16 cellular contexts compared by ENCODE assay signal in the genomic region with DNA sequence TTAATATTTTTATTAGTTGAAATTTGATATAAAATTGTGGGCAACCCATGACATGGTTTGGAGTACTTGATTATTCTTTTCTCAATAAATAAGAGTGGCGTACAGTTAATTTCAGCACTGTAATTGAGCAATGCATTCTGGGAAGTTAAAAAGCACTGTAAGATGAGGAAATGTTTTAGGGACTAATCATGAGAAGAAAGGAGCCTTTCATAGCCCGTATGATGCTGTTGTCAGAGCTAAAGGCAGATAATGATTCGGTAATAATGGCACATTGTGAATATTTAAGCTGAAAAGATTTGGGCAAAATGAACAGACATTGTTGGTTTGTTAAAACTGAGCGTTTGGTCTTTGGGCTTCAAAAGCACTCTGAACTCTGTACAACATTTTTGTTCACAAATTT.
A peak's percentile ranks its signal among the peaks of the same experiment; 100 is the strongest.
DNase-seq lines count a peak whose midpoint lies in the region; ATAC-seq lines count a peak whose summit lies in the region.
"Had no signal": no experiment of that assay in that cellular context is flagged by ENCODE, and none has a peak within 500 bp of the region (broad histone marks: within the 10 kb centered on the region; RNA-seq: fewer than 3 reads in every experiment).

No MANE protein-coding gene starts in this region.

- no peaks in the 10 kb centered on the region for H3K9me2 ChIP-seq in GM23248 (ENCODE audit: insufficient read depth)

- 10 to 20% methylated on average over 4 of the region's 4 CpGs for WGBS in GM23248 (ENCODE audit: low coverage in 1 of 2, low lambda C conversion rate in 2 of 2, missing lambda C conversion rate in 2 of 2), 2 experiments

- no peaks in the 10 kb centered on the region for H3F3A ChIP-seq in GM23248 (ENCODE audit: insufficient read depth)

- H3K79me2 ChIP-seq in GM23248 (ENCODE audit: insufficient read depth) = no peaks in the 10 kb centered on the region

- H3K9me3 ChIP-seq in GM23248 (ENCODE audit: low read depth) = no peaks in the 10 kb centered on the region
- no peaks in the 10 kb centered on the region for H3K9me3 ChIP-seq in SK-N-MC (ENCODE audit: low read depth, low read length)
- H3K9me3 ChIP-seq: tibial artery had no signal

- ATAC-seq in HG02970 (IDR thresholded peaks at IDR 0.05; ENCODE audit: low FRiP score, unreplicated experiment) (no peak), HG02840 (IDR thresholded peaks at IDR 0.05; ENCODE audit: low FRiP score, unreplicated experiment) (no peak), HG03442 (IDR thresholded peaks at IDR 0.05; ENCODE audit: unreplicated experiment) (no peak)

- no peaks in the 10 kb centered on the region for H3K36me3 ChIP-seq in GM23248 (ENCODE audit: low read depth)
- no peaks in the 10 kb centered on the region for H3K36me3 ChIP-seq in SK-N-MC (ENCODE audit: insufficient read depth, low read length)
- H3K36me3 ChIP-seq: cardiac muscle cell, tibial artery had no signal

- no peaks in the 10 kb centered on the region for H3K27me3 ChIP-seq in GM23248 (replicated peaks; ENCODE audit: insufficient read depth)
- H3K27me3 ChIP-seq: cardiac muscle cell, tibial artery had no signal

- H3K9ac ChIP-seq in GM23248 = peak overlapping the region; percentile 66
- H3K9ac ChIP-seq in SK-N-MC (ENCODE audit: insufficient read length) = no peak overlapping the region

- H4K20me1 ChIP-seq in GM23248 (ENCODE audit: insufficient read depth) = no peaks in the 10 kb centered on the region

- H3K27ac ChIP-seq in GM23248 (peak overlapping the region; percentile 50), SK-N-MC (peak overlapping the region; percentile 69)
- H3K27ac ChIP-seq: cardiac muscle cell, HL-60, tibial artery had no signal

- H3K4me1 ChIP-seq in GM23248 (ENCODE audit: insufficient read depth) = peaks cover 10% of the 10 kb centered on the region; the same call in 1 of the 2 replicates

- peak overlapping the region; percentile 87 for H2AFZ ChIP-seq in GM23248

- peak overlapping the region; percentile 73 for H3K4me2 ChIP-seq in GM23248 (ENCODE audit: unreplicated experiment)

- H3K4me3 ChIP-seq in GM23248 = peak overlapping the region; percentile 60
- no peak overlapping the region for H3K4me3 ChIP-seq in SK-N-MC
- H3K4me3 ChIP-seq: cardiac muscle cell, tibial artery had no signal

- in situ Hi-C loops in GM23248 (cut with MboI) = no loop called here

- DNase-seq in GM23248 (peak; percentile 81), SK-N-MC (ENCODE audit: low read depth, low spot score) (no peak), globus pallidus (ENCODE audit: low spot score) (peak; percentile 84), pons (ENCODE audit: low spot score) (peak; percentile 92), occipital lobe (lab: John Stamatoyannopoulos, UW) (no peak)
- DNase-seq: activated CD8-positive, alpha-beta memory T cell treated with anti-CD3 and anti-CD28 coated beads for 24 hours; activated gamma-delta T cell; HCEC 1CT; NCI-H2107; NK-92 treated with Interleukin-12 subunit alpha and Interleukin-12 subunit beta, amount 100 ng/mL, for 24 hours; tibial artery had no signal

Comparison
In these comparisons a context has a peak if more than half of its experiments do, and no peak if none do; other contexts are left out.
1. DNase-seq: peak in GM23248 (single experiment), globus pallidus (single experiment) and pons (single experiment); none in SK-N-MC (single experiment) and occipital lobe (single experiment).